In genomic region chr12:53006810-53007742, GRCh38 we compare ENCODE assay signal across 8 cellular contexts. TPM values are rescaled to one million over a fixed set of nuclear protein-coding genes. Genes with fewer than 3 reads are reported as not detected.
DNase-seq lines count a peak whose midpoint lies in the region; ATAC-seq and TF ChIP-seq lines count a peak whose summit lies in the region.

No MANE protein-coding gene starts in this region.

- no peaks in the 10 kb centered on the region for H3K9me3 ChIP-seq in neural cell (ENCODE audit: low read length)

- peak; percentile 52 for ATAC-seq in stimulated activated naive CD8-positive, alpha-beta T cell treated with anti-CD3 and anti-CD28 coated beads, Interleukin-15, amount 100 ng/mL, for 72 hours
- no peak for ATAC-seq in GM21447 (IDR thresholded peaks at IDR 0.05; ENCODE audit: unreplicated experiment)

- peak overlapping the region; percentile 98 to 100 for H3K4me3 Mint-ChIP-seq in stimulated activated naive CD8-positive, alpha-beta T cell treated with anti-CD3 and anti-CD28 coated beads, Interleukin-15, amount 100 ng/mL, for 72 hours

- H3K4me3 ChIP-seq in GM12865 (ENCODE audit: low read depth, low read length), result peak overlapping the region; percentile 91
- H3K4me3 ChIP-seq in neural cell (ENCODE audit: low read length), result peak overlapping the region; percentile 85

- H3K9me2 ChIP-seq in neural cell (ENCODE audit: insufficient read depth, low read length), result no peaks in the 10 kb centered on the region

- H3K9me3 Mint-ChIP-seq in stimulated activated naive CD8-positive, alpha-beta T cell treated with anti-CD3 and anti-CD28 coated beads, Interleukin-15, amount 100 ng/mL, for 72 hours, result no peaks in the 10 kb centered on the region

- peak overlapping the region; percentile 92 for H3K27ac ChIP-seq in RWPE1
- H3K27ac ChIP-seq in neural cell (ENCODE audit: low read length), result peak overlapping the region; percentile 99

- peaks cover 53% of the 10 kb centered on the region for H3K4me1 Mint-ChIP-seq in stimulated activated naive CD8-positive, alpha-beta T cell treated with anti-CD3 and anti-CD28 coated beads, Interleukin-15, amount 100 ng/mL, for 72 hours

- TF ChIP-seq RAD21 in neural cell (conservative IDR thresholded peaks at IDR 0.05), result no peak

- DNase-seq in GM12865 (ENCODE audit: low read depth) (peak; percentile 88), KBM-7 (peak; percentile 81), RWPE1 (ENCODE audit: low spot score) (peak; percentile 81), fibroblast of the conjunctiva (ENCODE audit: low read depth) (peak; percentile 43)
- peak; percentile 60 for DNase-seq in activated effector memory CD4-positive, alpha-beta T cell treated with Interleukin-2 at 50 U/mL for 16 hours
- DNase-seq in stimulated activated naive CD8-positive, alpha-beta T cell treated with anti-CD3 and anti-CD28 coated beads, Interleukin-15, amount 100 ng/mL, for 72 hours, result peak; percentile 65 to 75

- H3K27me3 Mint-ChIP-seq in stimulated activated naive CD8-positive, alpha-beta T cell treated with anti-CD3 and anti-CD28 coated beads, Interleukin-15, amount 100 ng/mL, for 72 hours, result no peaks in the 10 kb centered on the region

- H2AFZ ChIP-seq in neural cell (ENCODE audit: low read depth, low read length), result peak overlapping the region; percentile 87

- peak overlapping the region; percentile 99 for H3K9ac ChIP-seq in neural cell (ENCODE audit: low read length)

- peaks cover 52% of the 10 kb centered on the region for H3K79me2 ChIP-seq in neural cell (replicated peaks; ENCODE audit: insufficient read depth, low read length)

- no peaks in the 10 kb centered on the region for H3K36me3 ChIP-seq in neural cell (ENCODE audit: insufficient read depth, low read length)

- in situ Hi-C loops in KBM-7 (cut with MboI; ENCODE audit: low pct_unique_long_range_greater_than_20kb, low sequenced_read_pairs), result no loop called here

- peak overlapping the region; percentile 81 for H3K4me2 ChIP-seq in neural cell (ENCODE audit: low read length)

- H3F3A ChIP-seq in neural cell (ENCODE audit: insufficient read depth, low read length, poor library complexity, severe bottlenecking), result peaks cover 9% of the 10 kb centered on the region

- H4K20me1 ChIP-seq in neural cell (ENCODE audit: insufficient read depth), result peaks cover 15% of the 10 kb centered on the region

- TF ChIP-seq EP300 in neural cell (conservative IDR thresholded peaks at IDR 0.05; ENCODE audit: poor library complexity, severe bottlenecking), result no peak

- no peak for TF ChIP-seq CTCF in GM12865 (IDR thresholded peaks at IDR 0.05; ENCODE audit: insufficient read depth, low read depth, low read length, missing control alignments)
- TF ChIP-seq CTCF in RWPE1 (conservative IDR thresholded peaks at IDR 0.05; ENCODE audit: low read depth), result no peak
- no peak for TF ChIP-seq CTCF in neural cell (IDR thresholded peaks at IDR 0.05; ENCODE audit: poor library complexity, severe bottlenecking)

- no peaks in the 10 kb centered on the region for H3K27me3 ChIP-seq in neural cell (ENCODE audit: insufficient read depth, low read depth, low read length)

- POLR2A ChIA-PET in RWPE1 (lab: Yijun Ruan, JAX; ENCODE audit: low non-redundant PET), result no interaction called here

- peak overlapping the region; percentile 98 to 100 for H3K27ac Mint-ChIP-seq in stimulated activated naive CD8-positive, alpha-beta T cell treated with anti-CD3 and anti-CD28 coated beads, Interleukin-15, amount 100 ng/mL, for 72 hours

- CTCF ChIA-PET in RWPE1 (lab: Yijun Ruan, JAX), result interaction anchor here (0.6 to 0.9 kb wide), 2 partner anchors 56 to 670 kb away, joined by 3 to 6 read pairs; no protein-coding TSS in a partner anchor

TF ChIP-seq in neural cell, 6 proteins besides CTCF, POLR2A, EP300 and RAD21:
- peak; percentile 22 for TF ChIP-seq TAF1 (IDR thresholded peaks at IDR 0.05; ENCODE audit: low read depth)
- peak; percentile 99 for TF ChIP-seq MXI1 (conservative IDR thresholded peaks at IDR 0.05; ENCODE audit: poor library complexity, severe bottlenecking)
- TF ChIP-seq POLR2AphosphoS5 (IDR thresholded peaks at IDR 0.05), result no peak

RNA-seq across cellular contexts. Expression of gene EIF4B, which starts 0.8 kb away (rescaled TPM):
- polyA plus RNA-seq in neural cell, result 329 and 333 TPM in 2 replicates
- polyA minus RNA-seq in neural cell, result 636 and 641 TPM in 2 replicates

RNA-seq across cellular contexts. Expression of gene TNS2, which starts 42.8 kb away (rescaled TPM):
- 4.2 and 7.9 TPM in 2 replicates for polyA plus RNA-seq in neural cell
- 5.2 and 7.5 TPM in 2 replicates for polyA minus RNA-seq in neural cell

RNA-seq across cellular contexts. Expression of gene KRT18, which starts 58.2 kb away (rescaled TPM):
- 0.76 and 0.78 TPM in 2 replicates for polyA plus RNA-seq in neural cell
- polyA minus RNA-seq in neural cell, result not detected in 2 replicates
